In genomic region chr12:121656122-121656521, GRCh38 we compare ENCODE assay signal across 24 cellular contexts. TPM values are rescaled to one million over a fixed set of nuclear protein-coding genes. Genes with fewer than 3 reads are reported as not detected.
A peak's percentile ranks its signal among the peaks of the same experiment; 100 is the strongest.
DNase-seq lines count a peak whose midpoint lies in the region; ATAC-seq, FAIRE-seq and TF ChIP-seq lines count a peak whose summit lies in the region.
"Had no signal": no experiment of that assay in that cellular context is flagged by ENCODE, and none has a peak within 500 bp of the region (broad histone marks: within the 10 kb centered on the region; RNA-seq: fewer than 3 reads in every experiment).

No MANE protein-coding gene starts in this region.

- H3K27me3 ChIP-seq in BLaER1 treated with 17β-estradiol and CSF1 and Interleukin-3, amounts not matched to agents 10 nM and 100 nM, result no peaks in the 10 kb centered on the region

- H3K4me1 ChIP-seq in A549 (no peaks in the 10 kb centered on the region), HEK293 (ENCODE audit: control insufficient read depth, insufficient read depth, low read length) (no peaks in the 10 kb centered on the region)
- H3K4me1 ChIP-seq in BLaER1 treated with 17β-estradiol and CSF1 and Interleukin-3, amounts not matched to agents 10 nM and 100 nM, result peaks cover 34 to 74% (median 48%) of the 10 kb centered on the region in 10 experiments
- H3K4me1 ChIP-seq: Caco-2 had no signal

- POLR2A ChIA-PET in A549 (lab: Yijun Ruan, JAX) (no interaction called here), HEK293 (lab: Yijun Ruan, JAX) (no interaction called here)
- POLR2A ChIA-PET in activated CD4-positive, alpha-beta memory T cell treated with anti-CD3 and anti-CD28 coated beads, Interleukin-2, amount 10 ng/mL, durations not matched to agents 7 days and 5 days (lab: Charles Lee), result interaction anchor here (0.7 to 5.7 kb wide), 7 partner anchors 8 to 31 kb away, joined by 3 to 71 read pairs (median 8); partner anchors contain the start of genes MORN3 and ORAI1

- H3K9ac ChIP-seq in BLaER1 treated with 17β-estradiol and CSF1 and Interleukin-3, amounts not matched to agents 10 nM and 100 nM, result 0 out of 22 replicates have a peak overlapping the region, but pooled peaks of 1 of the 11 experiments have one; percentile 8
- H3K9ac ChIP-seq: KMS-11, SK-N-SH had no signal

- peaks cover 3% of the 10 kb centered on the region for H3K27me3 Mint-ChIP-seq in endothelial cell (ENCODE audit: unreplicated experiment)
- no peaks in the 10 kb centered on the region for H3K27me3 Mint-ChIP-seq in activated CD4-positive, alpha-beta memory T cell treated with anti-CD3 and anti-CD28 coated beads, Interleukin-2, amount 10 ng/mL, durations not matched to agents 7 days and 5 days
- H3K27me3 Mint-ChIP-seq: B cell had no signal

- H3K4me3 ChIP-seq in A549 (no peak overlapping the region), HEK293 (ENCODE audit: low read depth, low read length) (no peak overlapping the region)
- no peak overlapping the region for H3K4me3 ChIP-seq in BLaER1 treated with 17β-estradiol and CSF1 and Interleukin-3, amounts not matched to agents 10 nM and 100 nM

- no peaks in the 10 kb centered on the region for H3K36me3 Mint-ChIP-seq in endothelial cell (ENCODE audit: low read depth, unreplicated experiment)
- peaks cover 38% of the 10 kb centered on the region for H3K36me3 Mint-ChIP-seq in activated CD4-positive, alpha-beta memory T cell treated with anti-CD3 and anti-CD28 coated beads, Interleukin-2, amount 10 ng/mL, durations not matched to agents 7 days and 5 days (ENCODE audit: low read depth)

- FAIRE-seq in A549 (lab: Jason Lieb, UNC), result no peak
- FAIRE-seq: GM12892, H1, RCC 7860 had no signal

- H3K9me3 Mint-ChIP-seq in endothelial cell (ENCODE audit: unreplicated experiment), result no peaks in the 10 kb centered on the region
- H3K9me3 Mint-ChIP-seq in activated CD4-positive, alpha-beta memory T cell treated with anti-CD3 and anti-CD28 coated beads, Interleukin-2, amount 10 ng/mL, durations not matched to agents 7 days and 5 days, result peaks cover 7% of the 10 kb centered on the region

- DNase-seq in A549 (ENCODE audit: low read depth in 1 of 2, low spot score in 1 of 2) (no peak), endothelial cell (ENCODE audit: low spot score) (no peak), nucleus accumbens (lab: John Stamatoyannopoulos, UW) (no peak)
- no peak for DNase-seq in activated CD4-positive, alpha-beta memory T cell treated with anti-CD3 and anti-CD28 coated beads, Interleukin-2, amount 10 ng/mL, durations not matched to agents 7 days and 5 days
- DNase-seq: Caco-2, DMS 273 treated with DMSO at 0.1 percent for 48 hours, DMS79 treated with DMSO at 0.1 percent for 48 hours, IMR-90, MM.1S, NCI-H2029, NCI-H446, NCI-H524 treated with DMSO at 0.1 percent for 48 hours, NCI-H774, SK-N-SH had no signal

- no peak for ATAC-seq in A549
- no peak for ATAC-seq in GM21619 (IDR thresholded peaks at IDR 0.05; ENCODE audit: unreplicated experiment)
- ATAC-seq: HCT116 had no signal

- TF ChIP-seq EP300 in A549 (IDR thresholded peaks at IDR 0.05), result no peak

- no peak for TF ChIP-seq POLR2A in A549 (IDR thresholded peaks at IDR 0.05; ENCODE audit: low read length)

- CTCF ChIA-PET in A549 (lab: Yijun Ruan, JAX), result interaction anchor here (1.5 to 4.7 kb wide), 4 partner anchors 12 to 104 kb away, joined by 3 to 18 read pairs (median 8); partner anchors contain the start of gene MORN3
- CTCF ChIA-PET in HEK293 (lab: Yijun Ruan, JAX), result interaction anchor here (0.6 to 4.6 kb wide), 3 partner anchors 13 to 160 kb away, joined by 3 to 25 read pairs (median 3); partner anchors contain the start of gene MORN3
- CTCF ChIA-PET in activated CD4-positive, alpha-beta memory T cell treated with anti-CD3 and anti-CD28 coated beads, Interleukin-2, amount 10 ng/mL, durations not matched to agents 7 days and 5 days (lab: Charles Lee), result interaction anchor here (0.6 to 6.3 kb wide), 6 partner anchors 13 to 137 kb away, joined by 3 to 35 read pairs (median 4); partner anchors contain the start of genes ORAI1 and RHOF

- H3K9me3 ChIP-seq in A549 (no peaks in the 10 kb centered on the region), HEK293 (ENCODE audit: control insufficient read depth, insufficient read depth, low read depth, low read length) (no peaks in the 10 kb centered on the region)
- no peaks in the 10 kb centered on the region for H3K9me3 ChIP-seq in BLaER1 treated with 17β-estradiol and CSF1 and Interleukin-3, amounts not matched to agents 10 nM and 100 nM (replicated peaks in 1 of 11)
- H3K9me3 ChIP-seq: Caco-2, SK-N-SH had no signal

- H3K27ac ChIP-seq in A549 (no peak overlapping the region), HEK293 (ENCODE audit: extremely low read depth, low read depth, low read length) (no peak overlapping the region)
- H3K27ac ChIP-seq in BLaER1 treated with 17β-estradiol and CSF1 and Interleukin-3, amounts not matched to agents 10 nM and 100 nM, result peak overlapping the region in 6 of 11 experiments; percentile 10 to 99 (median 94); a peak in 7 of 22 replicates
- H3K27ac ChIP-seq: KMS-11 had no signal

- peaks cover 24% of the 10 kb centered on the region for H3K4me1 Mint-ChIP-seq in endothelial cell (ENCODE audit: unreplicated experiment)
- H3K4me1 Mint-ChIP-seq in activated CD4-positive, alpha-beta memory T cell treated with anti-CD3 and anti-CD28 coated beads, Interleukin-2, amount 10 ng/mL, durations not matched to agents 7 days and 5 days, result peaks cover 66% of the 10 kb centered on the region

- peaks cover 0 to 27% (median 18%) of the 10 kb centered on the region in 11 experiments; a peak in 12 of 22 replicates for H3K36me3 ChIP-seq in BLaER1 treated with 17β-estradiol and CSF1 and Interleukin-3, amounts not matched to agents 10 nM and 100 nM
- no peaks in the 10 kb centered on the region for H3K36me3 ChIP-seq in HEK293 (ENCODE audit: control insufficient read depth in 2 of 2, insufficient read depth in 1 of 2, low read length in 2 of 2)

- TF ChIP-seq RAD21 in A549 (conservative IDR thresholded peaks at IDR 0.05 in 1 of 2, IDR thresholded peaks at IDR 0.05 in 1 of 2), result no peak

- 92% methylated on average over 2 of the region's 2 CpGs for WGBS in A549 (ENCODE audit: missing lambda C conversion rate)

- peak overlapping the region; percentile 10 for H3K27ac Mint-ChIP-seq in endothelial cell (ENCODE audit: unreplicated experiment)
- no peak overlapping the region for H3K27ac Mint-ChIP-seq in activated CD4-positive, alpha-beta memory T cell treated with anti-CD3 and anti-CD28 coated beads, Interleukin-2, amount 10 ng/mL, durations not matched to agents 7 days and 5 days
- H3K27ac Mint-ChIP-seq: B cell had no signal

- H3K4me3 Mint-ChIP-seq in endothelial cell (ENCODE audit: unreplicated experiment), result no peak overlapping the region
- no peak overlapping the region for H3K4me3 Mint-ChIP-seq in activated CD4-positive, alpha-beta memory T cell treated with anti-CD3 and anti-CD28 coated beads, Interleukin-2, amount 10 ng/mL, durations not matched to agents 7 days and 5 days
- H3K4me3 Mint-ChIP-seq: B cell, CD14-positive monocyte had no signal

- no peaks in the 10 kb centered on the region for H4K20me1 ChIP-seq in BLaER1 treated with 17β-estradiol and CSF1 and Interleukin-3, amounts not matched to agents 10 nM and 100 nM

- no peak overlapping the region for H3K4me2 ChIP-seq in A549
- H3K4me2 ChIP-seq in BLaER1 treated with 17β-estradiol and CSF1 and Interleukin-3, amounts not matched to agents 10 nM and 100 nM, result no peak overlapping the region
- H3K4me2 ChIP-seq: KMS-11, SK-N-SH had no signal

- no peak for TF ChIP-seq CTCF in A549 (IDR thresholded peaks at IDR 0.05)
- TF ChIP-seq CTCF in HEK293 (tag by site-specific recombination; IDR thresholded peaks at IDR 0.05), result no peak
- no peak for TF ChIP-seq CTCF in endothelial cell (IDR thresholded peaks at IDR 0.05; ENCODE audit: unreplicated experiment)

TF ChIP-seq in A549, 52 proteins besides CTCF, POLR2A, EP300 and RAD21:
- TF ChIP-seq ZFP36 (IDR thresholded peaks at IDR 0.05; ENCODE audit: borderline replicate concordance, partially characterized antibody) (peak; percentile 77), ESRRA (IDR thresholded peaks at IDR 0.05; ENCODE audit: borderline replicate concordance, low read length) (no peak)

TF ChIP-seq in HEK293, 187 proteins besides CTCF, POLR2A, EP300 and RAD21 (continues in another document):
- 0 out of 2 replicates have a peak, but pooled peaks have one; percentile 27 for TF ChIP-seq ZNF121 (tag by site-specific recombination; IDR thresholded peaks at IDR 0.05)

RNA-seq across cellular contexts. Expression of gene MORN3, which starts 13.3 kb away (rescaled TPM):
- polyA plus RNA-seq in A549 (2011; rRNA removed) (0.17 and 0.47 TPM in 2 replicates), A549 (2017; fragmentation: RNase III; extraction: RNeasy Plus Mini Kit Qiagen cat#74134 plus additional on column Dnase treatment) (0.17 to 0.28 TPM (median 0.26 TPM) in 3 replicates)
- polyA plus RNA-seq in A549 (2012; cell fraction: cytosol; rRNA removed), result 0.21 and 0.24 TPM in 2 replicates
- 0.22 and 0.33 TPM in 2 replicates for polyA plus RNA-seq in A549 (2012; cell fraction: nucleus; rRNA removed)
- polyA minus RNA-seq in A549 (2011; rRNA and poly(A)+ RNA removed), result 0.05 and 0.12 TPM in 2 replicates
- total RNA-seq in endothelial cell (ENCODE audit: unreplicated experiment), result 1.2 TPM
- total RNA-seq in activated CD4-positive, alpha-beta memory T cell treated with anti-CD3 and anti-CD28 coated beads, Interleukin-2, amount 10 ng/mL, durations not matched to agents 7 days and 5 days, result 1 to 10 TPM; 3.6 to 4.2 TPM
- polyA plus RNA-seq: CD14-positive monocyte had no signal

RNA-seq across cellular contexts. Expression of gene ORAI1, which starts 29.8 kb away (rescaled TPM):
- polyA plus RNA-seq in A549 (2011; rRNA removed), result 22.1 and 26.6 TPM in 2 replicates
- 53.4 and 84.4 TPM in 2 replicates for polyA plus RNA-seq in A549 (2012; cell fraction: cytosol; rRNA removed)
- 34.7 and 58.1 TPM in 2 replicates for polyA plus RNA-seq in A549 (2012; cell fraction: nucleus; rRNA removed)
- polyA plus RNA-seq in A549 (2017; fragmentation: RNase III; extraction: RNeasy Plus Mini Kit Qiagen cat#74134 plus additional on column Dnase treatment), result 17.8 to 20.2 TPM (median 18.7 TPM) in 3 replicates
- 15.7 and 29.4 TPM in 2 replicates for polyA minus RNA-seq in A549 (2011; rRNA and poly(A)+ RNA removed)
- total RNA-seq in endothelial cell (ENCODE audit: unreplicated experiment), result 35.3 TPM
- 10 to 100 TPM; 69.0 to 70.3 TPM for total RNA-seq in activated CD4-positive, alpha-beta memory T cell treated with anti-CD3 and anti-CD28 coated beads, Interleukin-2, amount 10 ng/mL, durations not matched to agents 7 days and 5 days

RNA-seq across cellular contexts. Expression of gene TMEM120B, which starts 56.4 kb away (rescaled TPM):
- polyA plus RNA-seq in A549 (2011; rRNA removed) (13.2 and 18.2 TPM in 2 replicates), A549 (2017; fragmentation: RNase III; extraction: RNeasy Plus Mini Kit Qiagen cat#74134 plus additional on column Dnase treatment) (10.2 to 10.6 TPM (median 10.2 TPM) in 3 replicates)
- 19.7 and 26.1 TPM in 2 replicates for polyA plus RNA-seq in A549 (2012; cell fraction: cytosol; rRNA removed)
- 96.3 and 97.9 TPM in 2 replicates for polyA plus RNA-seq in A549 (2012; cell fraction: nucleus; rRNA removed)
- 30.9 and 31.1 TPM in 2 replicates for polyA minus RNA-seq in A549 (2011; rRNA and poly(A)+ RNA removed)
- total RNA-seq in endothelial cell (ENCODE audit: unreplicated experiment), result 10.3 TPM
- 1 to 10 TPM; 5.1 to 5.8 TPM for total RNA-seq in activated CD4-positive, alpha-beta memory T cell treated with anti-CD3 and anti-CD28 coated beads, Interleukin-2, amount 10 ng/mL, durations not matched to agents 7 days and 5 days

Comparison
In these comparisons a context has a peak if more than half of its experiments do, and no peak if none do; other contexts are left out.
1. H3K27ac ChIP-seq: peak in BLaER1 treated with 17β-estradiol and CSF1 and Interleukin-3, amounts not matched to agents 10 nM and 100 nM (6 of 11); none in A549 (0 of 2) and HEK293 (single experiment).